ENCODE assay signal across 22 cellular contexts in genomic region chr20:46945465-46945864, GRCh38. TPM values are rescaled to one million over a fixed set of nuclear protein-coding genes. Genes with fewer than 3 reads are reported as not detected.
DNase-seq lines count a peak whose midpoint lies in the region; FAIRE-seq and TF ChIP-seq lines count a peak whose summit lies in the region.
"Had no signal": no experiment of that assay in that cellular context is flagged by ENCODE, and none has a peak within 500 bp of the region (broad histone marks: within the 10 kb centered on the region; RNA-seq: fewer than 3 reads in every experiment).

No MANE protein-coding gene starts in this region.

- H3K79me1 ChIP-seq in H1 (ENCODE audit: low read depth, low read length) (no peaks in the 10 kb centered on the region), mesendoderm (ENCODE audit: low read length) (no peaks in the 10 kb centered on the region)

- H3K4ac ChIP-seq in H1 (replicated peaks; ENCODE audit: insufficient read length, low read depth, low read length), result no peak overlapping the region
- H3K4ac ChIP-seq in mesendoderm (ENCODE audit: low read depth, low read length), result no peak overlapping the region

- H3K27ac ChIP-seq in H1 (ENCODE audit: low read depth, low read length) (no peak overlapping the region), mesendoderm (ENCODE audit: low read depth, low read length) (no peak overlapping the region), tibial nerve (peak overlapping the region in 3 of 4 donors; percentile 12 to 72 (median 66))
- H3K27ac ChIP-seq: C4-2B, ovary, VCaP had no signal

- H3K4me2 ChIP-seq in H1 (ENCODE audit: insufficient read depth in 1 of 2, low read depth in 2 of 2, low read length in 2 of 2) (no peak overlapping the region), mesendoderm (ENCODE audit: low read length) (no peak overlapping the region)

- no peak overlapping the region for H2AK5ac ChIP-seq in H1 (ENCODE audit: low read depth, low read length)
- no peak overlapping the region for H2AK5ac ChIP-seq in mesendoderm (ENCODE audit: low read length)

- no peak overlapping the region for H4K8ac ChIP-seq in H1 (ENCODE audit: extremely low read depth, insufficient read depth, low read length)
- H4K8ac ChIP-seq in mesendoderm (ENCODE audit: low read depth, low read length), result no peak overlapping the region

- FAIRE-seq in H1 (lab: Jason Lieb, UNC), result no peak

- no peak overlapping the region for H2BK120ac ChIP-seq in H1 (replicated peaks; ENCODE audit: low read depth, low read length)
- H2BK120ac ChIP-seq in mesendoderm (ENCODE audit: low read depth, low read length), result no peak overlapping the region

- H3K4me1 ChIP-seq in H1 (replicated peaks in 1 of 4; ENCODE audit: control insufficient read depth in 3 of 4, insufficient read depth in 4 of 4, low read length in 3 of 4) (peaks cover 0 to 5% (median 4%) of the 10 kb centered on the region in 4 experiments; a peak in 3 of 7 replicates), mesendoderm (ENCODE audit: control insufficient read depth, low read depth, low read length) (no peaks in the 10 kb centered on the region), tibial nerve (peaks cover 0 to 41% (median 3%) of the 10 kb centered on the region in 4 donors)

- TF ChIP-seq EP300 in H1 (IDR thresholded peaks at IDR 0.05; ENCODE audit: borderline replicate concordance in 1 of 2, low read depth in 2 of 2, low read length in 2 of 2) (no peak), tibial nerve (IDR thresholded peaks at IDR 0.05) (peak in 1 of 2 donors; percentile 72)

- no peak for TF ChIP-seq RAD21 in H1 (IDR thresholded peaks at IDR 0.05 in 1 of 2, conservative IDR thresholded peaks at IDR 0.05 in 1 of 2; ENCODE audit: low read depth in 2 of 2, low read length in 2 of 2)

- no peak overlapping the region for H4K5ac ChIP-seq in H1 (ENCODE audit: insufficient read length, low read depth, low read length)
- H4K5ac ChIP-seq in mesendoderm (ENCODE audit: low read length), result no peak overlapping the region

- H3K18ac ChIP-seq in H1 (ENCODE audit: extremely low read depth, low read length) (no peak overlapping the region), mesendoderm (ENCODE audit: low read length) (no peak overlapping the region)

- H4K91ac ChIP-seq in H1 (replicated peaks; ENCODE audit: insufficient read length, low read length), result no peak overlapping the region

- no peak overlapping the region for H3K23ac ChIP-seq in H1 (ENCODE audit: insufficient read length)
- no peak overlapping the region for H3K23ac ChIP-seq in mesendoderm (ENCODE audit: low read length)

- no peak for TF ChIP-seq POLR2A in H1 (IDR thresholded peaks at IDR 0.05; ENCODE audit: control extremely low read depth in 1 of 2, low read depth in 2 of 2, low read length in 2 of 2)
- TF ChIP-seq POLR2A in tibial nerve (IDR thresholded peaks at IDR 0.05), result no peak

- CTCF ChIA-PET in H1 (lab: Charles Lee; ENCODE audit: partially characterized antibody), result interaction anchor here (0.6 to 1.7 kb wide), 3 partner anchors 180 to 206 kb away, joined by 3 to 4 read pairs (median 3); no protein-coding TSS in a partner anchor

- DNase-seq in NCI-H2029 (lab: John Stamatoyannopoulos, UW), result peak; percentile 23
- DNase-seq in NCI-H2029 treated with DMSO at 0.1 percent for 48 hours (lab: John Stamatoyannopoulos, UW), result no peak
- DNase-seq in H1 (ENCODE audit: low read depth in 1 of 2, low spot score in 2 of 2), result no peak
- DNase-seq in mesendoderm, result peak; percentile 84
- DNase-seq in tibial nerve (ENCODE audit: low spot score in 2 of 2), result peak; percentile 50 to 52
- no peak for DNase-seq in HuH-7 (ENCODE audit: low spot score)
- no peak for DNase-seq in AG08396 (ENCODE audit: low spot score)
- no peak for DNase-seq in NOMO-1 treated with DMSO at 0.1 percent for 48 hours (lab: John Stamatoyannopoulos, UW; ENCODE audit: unreplicated experiment)
- DNase-seq: 8988T; activated CD4-positive, alpha-beta T cell treated with anti-CD3 and anti-CD28 coated beads, Interleukin-2, amount 50 U/mL, for 4 hours; activated naive CD4-positive, alpha-beta T cell treated with Interleukin-2 at 50 U/mL for 16 hours; activated T-cell treated with anti-CD3 and anti-CD28 coated beads for 4 hours; cerebellar nuclear complex; DMS53; effector CD8-positive, alpha-beta T cell; foreskin fibroblast; NCI-H1930; ovary; SIG-M5; stimulated activated CD4-positive, alpha-beta T cell treated with anti-CD3 and anti-CD28 coated beads, Interleukin-4, amount 100 ng/mL, for 4 hours had no signal

- H2BK15ac ChIP-seq in H1 (ENCODE audit: low read length) (peak overlapping the region; percentile 82; the same call in 1 of the 2 replicates), mesendoderm (replicated peaks; ENCODE audit: low read depth) (no peak overlapping the region)

- H3K14ac ChIP-seq in H1 (ENCODE audit: insufficient read length), result no peak overlapping the region

- H3K56ac ChIP-seq in H1 (replicated peaks; ENCODE audit: insufficient read length, low read depth, low read length) (no peak overlapping the region), mesendoderm (ENCODE audit: low read length) (no peak overlapping the region)

- TF ChIP-seq CTCF in H1 (IDR thresholded peaks at IDR 0.05; ENCODE audit: control extremely low read depth in 1 of 3, insufficient read depth in 1 of 3, low read depth in 1 of 3, low read length in 3 of 3), result no peak
- TF ChIP-seq CTCF in tibial nerve (IDR thresholded peaks at IDR 0.05), result no peak

- H3K27me3 ChIP-seq in H1 (replicated peaks in 1 of 4; ENCODE audit: control insufficient read depth in 3 of 4, extremely low read depth in 1 of 4, insufficient read depth in 3 of 4, low read length in 3 of 4) (no peaks in the 10 kb centered on the region), mesendoderm (ENCODE audit: insufficient read depth, low read length, poor library complexity) (no peaks in the 10 kb centered on the region), tibial nerve (no peaks in the 10 kb centered on the region)
- H3K27me3 ChIP-seq: ovary had no signal

- no peaks in the 10 kb centered on the region for H3K36me3 ChIP-seq in H1 (ENCODE audit: control insufficient read depth in 2 of 4, insufficient read depth in 4 of 4, low read length in 3 of 4)
- no peaks in the 10 kb centered on the region for H3K36me3 ChIP-seq in mesendoderm (ENCODE audit: control insufficient read depth, insufficient read depth, low read length)
- no peaks in the 10 kb centered on the region for H3K36me3 ChIP-seq in tibial nerve
- H3K36me3 ChIP-seq: ovary had no signal

- H3K23me2 ChIP-seq in H1 (ENCODE audit: low read depth, low read length), result no peaks in the 10 kb centered on the region

- H3K4me3 ChIP-seq in H1 (ENCODE audit: extremely low read depth in 1 of 4, insufficient read depth in 2 of 4, low read depth in 3 of 4, low read length in 4 of 4) (no peak overlapping the region), mesendoderm (ENCODE audit: low read length) (no peak overlapping the region), tibial nerve (no peak overlapping the region)
- H3K4me3 ChIP-seq: ovary had no signal

- H3K9me3 ChIP-seq in H1 (ENCODE audit: insufficient read depth in 2 of 2, low read depth in 1 of 2, low read length in 1 of 2) (no peaks in the 10 kb centered on the region), tibial nerve (no peaks in the 10 kb centered on the region)
- H3K9me3 ChIP-seq: ovary had no signal

- H2BK5ac ChIP-seq in H1 (ENCODE audit: low read depth, low read length) (0 out of 2 replicates have a peak overlapping the region, but pooled peaks have one; percentile 16), mesendoderm (ENCODE audit: low read length) (no peak overlapping the region)

- H2BK12ac ChIP-seq in H1 (ENCODE audit: low read depth, low read length), result peak overlapping the region; percentile 33; the same call in 1 of the 2 replicates

- no peaks in the 10 kb centered on the region for H3K79me2 ChIP-seq in H1 (ENCODE audit: control insufficient read depth in 1 of 2, insufficient read depth in 2 of 2, low read length in 2 of 2)
- H3K79me2 ChIP-seq in mesendoderm (ENCODE audit: control insufficient read depth, insufficient read depth, low read length), result no peaks in the 10 kb centered on the region

- POLR2A ChIA-PET in H1 (lab: Charles Lee; ENCODE audit: partially characterized antibody), result interaction anchor here (0.9 kb wide), 1 partner anchor 25 kb away, joined by 3 read pairs; no protein-coding TSS in a partner anchor

- H2AFZ ChIP-seq in H1 (ENCODE audit: low read length), result 0 out of 2 replicates have a peak overlapping the region, but pooled peaks have one; percentile 4

- 82% methylated on average over 9 of the region's 9 CpGs; no CpG with 5 or more reads in 1 of the 2 experiments for WGBS in H1 (ENCODE audit: extremely low coverage in 1 of 2, insufficient coverage in 1 of 2, insufficient read length in 1 of 2, insufficient replicate concordance in 2 of 2, low coverage in 1 of 2, low lambda C conversion rate in 2 of 2, missing lambda C conversion rate in 1 of 2), 2 experiments
- no CpG with 5 or more reads among the region's 9 CpGs for WGBS in mesendoderm (ENCODE audit: extremely low coverage, insufficient coverage, low lambda C conversion rate)
- 51 to 56% methylated on average over 9 of the region's 9 CpGs for WGBS in tibial nerve, 2 donors

- no peak overlapping the region for H3K9ac ChIP-seq in H1 (replicated peaks in 1 of 4; ENCODE audit: extremely low read depth in 1 of 4, low read depth in 3 of 4, low read length in 3 of 4)
- no peak overlapping the region for H3K9ac ChIP-seq in mesendoderm (ENCODE audit: low read length)

- no peaks in the 10 kb centered on the region for H4K20me1 ChIP-seq in H1 (replicated peaks in 1 of 2; ENCODE audit: control insufficient read depth in 1 of 2, insufficient read depth in 2 of 2, low read length in 2 of 2)

- peak overlapping the region; percentile 73; the same call in 1 of the 2 replicates for H2BK20ac ChIP-seq in H1 (ENCODE audit: low read length)

TF ChIP-seq in H1, 55 proteins besides CTCF, POLR2A, EP300 and RAD21 (continues in another document):
- peak; percentile 58; the same call in 1 of the 2 replicates for TF ChIP-seq MAFK (IDR thresholded peaks at IDR 0.05; ENCODE audit: low read depth, low read length)
- peak; percentile 77 for TF ChIP-seq BACH1 (IDR thresholded peaks at IDR 0.05; ENCODE audit: low read length)

RNA-seq across cellular contexts. Expression of gene EYA2, which starts 50.8 kb away (rescaled TPM):
- total RNA-seq in H1 (2021; fragmentation: NEBNext Ultra II Directional; extraction: Animal tissue kit (Norgen Biotek cat#: 25700)), result 1.6 and 1.7 TPM in 2 replicates
- polyA plus RNA-seq in H1 (2011; rRNA removed), result 1.6 and 2.0 TPM in 2 replicates
- 1.8 TPM for polyA plus RNA-seq in H1 (2011; cell fraction: cytosol; rRNA removed)
- 2.8 TPM for polyA plus RNA-seq in H1 (2011; cell fraction: nucleus; rRNA removed)
- polyA plus RNA-seq in H1 (2012, experiment 1 of 2), result 2.0 to 2.6 TPM (median 2.3 TPM) in 4 replicates
- 1.7 TPM for polyA plus RNA-seq in H1 (2012, experiment 2 of 2)
- polyA plus RNA-seq in H1 (2013, experiment 1 of 2), result 1.1 TPM
- polyA plus RNA-seq in H1 (2013, experiment 2 of 2), result 0.68 TPM
- polyA minus RNA-seq in H1 (2011; rRNA and poly(A)+ RNA removed), result 1.9 and 3.7 TPM in 2 replicates
- polyA minus RNA-seq in H1 (2011; cell fraction: cytosol; rRNA and poly(A)+ RNA removed), result 1.5 TPM
- 1.9 TPM for polyA minus RNA-seq in H1 (2011; cell fraction: nucleus; rRNA and poly(A)+ RNA removed)
- polyA plus RNA-seq in mesendoderm (2013, experiment 1 of 2), result 0.56 TPM
- polyA plus RNA-seq in mesendoderm (2013, experiment 2 of 2), result 0.48 TPM
- 10 to 100 TPM; 13.8 to 25.5 (median 20.2) TPM for total RNA-seq in tibial nerve

Comparison
In these comparisons a context has a peak if more than half of its experiments do, and no peak if none do; other contexts are left out.
1. DNase-seq: peak in NCI-H2029 (single experiment), mesendoderm (single experiment) and tibial nerve (2 of 2); none in NCI-H2029 treated with DMSO at 0.1 percent for 48 hours (single experiment), H1 (0 of 2), HuH-7 (single experiment), AG08396 (single experiment) and NOMO-1 treated with DMSO at 0.1 percent for 48 hours (single experiment).
2. H3K27ac ChIP-seq: peak in tibial nerve (3 of 4); none in H1 (single experiment) and mesendoderm (single experiment).